Comparison of ENCODE assay signal across 1 cellular context in genomic region chr5:176646707-176647029, GRCh38.
TF ChIP-seq lines count a peak whose summit lies in the region.

No MANE protein-coding gene starts in this region.

TF ChIP-seq in liver, 16 proteins besides CTCF, POLR2A, EP300 and RAD21 (continued from another document):
- TF ChIP-seq ZBTB33 (IDR thresholded peaks at IDR 0.05) (no peak), HNF4A (conservative IDR thresholded peaks at IDR 0.05) (no peak), MAX (IDR thresholded peaks at IDR 0.05) (no peak), TAF1 (conservative IDR thresholded peaks at IDR 0.05) (no peak), EGR1 (IDR thresholded peaks at IDR 0.05; ENCODE audit: low read depth in 2 of 2) (no peak), JUND (IDR thresholded peaks at IDR 0.05) (no peak)
TF ChIP-seq in liver: peak in this region for 0.
